Comparison of ENCODE assay signal across 8 cellular contexts in the genomic region with DNA sequence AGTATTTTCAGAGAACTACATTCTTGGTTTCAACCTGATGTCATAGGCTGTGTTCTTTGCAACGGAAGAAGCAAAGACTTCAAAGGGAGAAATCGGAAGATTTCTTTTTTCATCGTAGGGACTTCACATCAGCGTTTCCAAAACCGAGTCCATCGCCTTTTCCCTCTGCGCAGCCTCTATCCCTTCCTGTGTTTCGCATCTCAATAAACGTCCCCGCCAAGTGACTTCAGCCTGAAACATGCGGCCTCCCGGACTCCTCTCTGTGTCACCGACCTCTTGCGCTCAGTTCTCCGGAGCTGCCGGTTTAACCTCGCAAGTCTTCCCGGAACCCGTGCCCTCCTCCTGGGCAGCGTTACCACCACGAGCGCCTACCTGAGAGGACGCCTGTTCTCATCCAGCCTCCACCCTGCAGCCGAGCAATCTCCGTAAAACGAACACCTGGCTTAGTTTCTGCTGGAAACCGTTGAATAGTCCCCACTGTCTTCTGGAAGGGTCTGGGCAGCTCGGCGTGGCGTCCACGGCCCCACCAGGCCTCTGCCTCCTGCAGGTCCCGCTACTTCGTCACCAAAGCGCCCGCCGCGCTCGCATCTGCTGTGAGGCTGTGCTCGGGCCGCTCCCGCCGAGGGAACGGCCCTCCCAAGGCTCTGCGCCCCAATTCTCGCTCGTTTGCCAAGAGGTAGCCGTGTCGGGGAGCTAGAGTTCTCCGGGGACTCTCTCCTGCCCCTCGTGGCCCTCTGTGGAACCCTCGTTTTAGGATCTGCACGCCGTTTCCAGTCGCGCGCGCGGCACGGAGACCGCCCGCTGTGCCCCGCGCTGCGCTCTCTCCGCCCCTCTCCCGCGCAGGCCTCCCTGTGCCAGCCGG. TPM values are rescaled to one million over a fixed set of nuclear protein-coding genes. Genes with fewer than 3 reads are reported as not detected.
A peak's percentile ranks its signal among the peaks of the same experiment; 100 is the strongest.
DNase-seq lines count a peak whose midpoint lies in the region; ATAC-seq and TF ChIP-seq lines count a peak whose summit lies in the region.

A gene with protein sequence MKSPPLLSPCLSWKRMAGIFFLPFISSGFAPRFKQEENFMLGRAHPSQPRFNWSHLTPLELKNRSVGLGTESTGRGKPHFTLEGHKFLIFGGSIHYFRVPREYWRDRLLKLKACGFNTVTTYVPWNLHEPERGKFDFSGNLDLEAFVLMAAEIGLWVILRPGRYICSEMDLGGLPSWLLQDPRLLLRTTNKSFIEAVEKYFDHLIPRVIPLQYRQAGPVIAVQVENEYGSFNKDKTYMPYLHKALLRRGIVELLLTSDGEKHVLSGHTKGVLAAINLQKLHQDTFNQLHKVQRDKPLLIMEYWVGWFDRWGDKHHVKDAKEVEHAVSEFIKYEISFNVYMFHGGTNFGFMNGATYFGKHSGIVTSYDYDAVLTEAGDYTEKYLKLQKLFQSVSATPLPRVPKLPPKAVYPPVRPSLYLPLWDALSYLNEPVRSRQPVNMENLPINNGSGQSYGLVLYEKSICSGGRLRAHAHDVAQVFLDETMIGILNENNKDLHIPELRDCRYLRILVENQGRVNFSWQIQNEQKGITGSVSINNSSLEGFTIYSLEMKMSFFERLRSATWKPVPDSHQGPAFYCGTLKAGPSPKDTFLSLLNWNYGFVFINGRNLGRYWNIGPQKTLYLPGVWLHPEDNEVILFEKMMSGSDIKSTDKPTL (plus strand): TSS at position 846 of the 862 bp plus-strand sequence. CDS start 362 bp downstream, outside the sequence.

- no peaks in the 10 kb centered on the region for H3K36me3 Mint-ChIP-seq in endothelial cell (ENCODE audit: low read depth, unreplicated experiment)

- H3K4me3 ChIP-seq in BE2C (ENCODE audit: low read depth, low read length) (no peak within 1 kb of the TSS; the same call in 1 of the 2 replicates), MG63 (peak within 1 kb of the TSS; percentile 24)

- peak; percentile 47 for ATAC-seq in GM19468 (IDR thresholded peaks at IDR 0.05; ENCODE audit: extremely low read depth, unreplicated experiment)

- peaks cover 10% of the 10 kb centered on the region for H3K27me3 Mint-ChIP-seq in endothelial cell (ENCODE audit: unreplicated experiment)

- H3K9me3 ChIP-seq in BE2C (no peaks in the 10 kb centered on the region), MG63 (no peaks in the 10 kb centered on the region)

- peak within 1 kb of the TSS; percentile 93 for H3K4me3 Mint-ChIP-seq in endothelial cell (ENCODE audit: unreplicated experiment)

- peaks cover 20% of the 10 kb centered on the region for H3K4me1 Mint-ChIP-seq in endothelial cell (ENCODE audit: unreplicated experiment)

- H3K27me3 ChIP-seq in BE2C, result peaks cover 89% of the 10 kb centered on the region
- peaks cover 29% of the 10 kb centered on the region for H3K27me3 ChIP-seq in MG63

- H3K36me3 ChIP-seq in BE2C (no peaks in the 10 kb centered on the region), MG63 (no peaks in the 10 kb centered on the region)

- H3K27ac Mint-ChIP-seq in endothelial cell (ENCODE audit: unreplicated experiment), result peak within 1 kb of the TSS; percentile 66

- DNase-seq in BE2C, result peak; percentile 28
- DNase-seq in MG63, result peak; percentile 35
- peak; percentile 53 to 59 for DNase-seq in activated CD8-positive, alpha-beta memory T cell treated with anti-CD3 and anti-CD28 coated beads for 4 hours (ENCODE audit: low read depth in 2 of 2)
- peak; percentile 68 for DNase-seq in endothelial cell (ENCODE audit: low spot score)
- peak; percentile 14 for DNase-seq in myocyte (ENCODE audit: low read depth)
- peak; percentile 68 for DNase-seq in stimulated activated CD8-positive, alpha-beta memory T cell treated with anti-CD3 and anti-CD28 coated beads, Interleukin-7, amount 100 ng/mL, for 4 hours (ENCODE audit: low read depth in 2 of 2)
- no peak for DNase-seq in 8988T

- TF ChIP-seq CTCF in BE2C (IDR thresholded peaks at IDR 0.05; ENCODE audit: low read depth, low read length) (peak; percentile 25; the same call in 1 of the 2 replicates), endothelial cell (IDR thresholded peaks at IDR 0.05; ENCODE audit: unreplicated experiment) (peak; percentile 40)

- H3K4me1 ChIP-seq in BE2C, result no peaks in the 10 kb centered on the region

- no peaks in the 10 kb centered on the region for H3K9me3 Mint-ChIP-seq in endothelial cell (ENCODE audit: unreplicated experiment)

RNA-seq across cellular contexts. Expression of the gene that starts here (rescaled TPM):
- not detected for polyA plus RNA-seq in BE2C (2012; ENCODE audit: insufficient read depth, insufficient read length, low read depth)
- total RNA-seq in MG63 (2014; rRNA removed; shearing (Covaris generic); ENCODE audit: low replicate concordance), result not detected in 2 replicates
- total RNA-seq in endothelial cell (ENCODE audit: unreplicated experiment) (16.5 TPM), myocyte (not detected in 2 replicates)
- not detected for polyA plus RNA-seq in myocyte (2012)

Comparison
In these comparisons a context has a peak if more than half of its experiments do, and no peak if none do; other contexts are left out.
1. RNA of the gene that starts here (total RNA-seq): 16.5 TPM in endothelial cell (single experiment); not detected in MG63 and not detected in myocyte; every median in the first group is over 10 times any median in the second.
2. Peak in DNase-seq and H3K4me3 ChIP-seq in MG63; RNA of the gene not detected or under 1 TPM.
3. Peak in DNase-seq in myocyte; RNA of the gene not detected or under 1 TPM.